ENCODE assay signal across 1 cellular context in genomic region chr10:72692057-72692891, GRCh38.
TF ChIP-seq lines count a peak whose summit lies in the region.

Gene MCU, plus strand, starts transcription at chr10:72692143. Its CDS starts 9 bp downstream, at chr10:72692152.

TF ChIP-seq in HepG2, 621 proteins besides CTCF, POLR2A, EP300 and RAD21 (continued from another document and continues in another):
- peak; percentile 44; the same call in 1 of the 2 replicates for TF ChIP-seq ZNF580 (CRISPR knock-in tag; IDR thresholded peaks at IDR 0.05; ENCODE audit: borderline replicate concordance, low read depth)
- TF ChIP-seq PLRG1 (conservative IDR thresholded peaks at IDR 0.05): no peak
- TF ChIP-seq ZNF7 (CRISPR knock-in tag; IDR thresholded peaks at IDR 0.05): no peak
- TF ChIP-seq GABPB1 (CRISPR knock-in tag; IDR thresholded peaks at IDR 0.05): peak; percentile 86
- no peak for TF ChIP-seq ZNF18 (CRISPR knock-in tag; IDR thresholded peaks at IDR 0.05; ENCODE audit: insufficient replicate concordance)
- no peak for TF ChIP-seq ZNF143 (CRISPR knock-in tag; IDR thresholded peaks at IDR 0.05)
- no peak for TF ChIP-seq FOXP4 (CRISPR knock-in tag; IDR thresholded peaks at IDR 0.05)
- peak; percentile 73; the same call in 1 of the 2 replicates for TF ChIP-seq ZXDC (CRISPR knock-in tag; IDR thresholded peaks at IDR 0.05)
- TF ChIP-seq ZNF564 (CRISPR knock-in tag; IDR thresholded peaks at IDR 0.05): peak; percentile 60; the same call in 1 of the 2 replicates
- peak; percentile 83; the same call in 1 of the 2 replicates for TF ChIP-seq HES4 (CRISPR knock-in tag; IDR thresholded peaks at IDR 0.05; ENCODE audit: borderline replicate concordance)
- TF ChIP-seq ZNF558 (CRISPR knock-in tag; IDR thresholded peaks at IDR 0.05; ENCODE audit: borderline replicate concordance): peak; percentile 48; the same call in 1 of the 2 replicates
- TF ChIP-seq KLF6 (CRISPR knock-in tag; IDR thresholded peaks at IDR 0.05): peak; percentile 93
- no peak for TF ChIP-seq ZBTB37 (CRISPR knock-in tag; IDR thresholded peaks at IDR 0.05)
- TF ChIP-seq IKZF4 (CRISPR knock-in tag; IDR thresholded peaks at IDR 0.05; ENCODE audit: borderline replicate concordance, low read depth, not compliant biosample characterization): no peak
- TF ChIP-seq HMGXB3 (CRISPR knock-in tag; IDR thresholded peaks at IDR 0.05; ENCODE audit: borderline replicate concordance): peak; percentile 81; the same call in 1 of the 2 replicates
- 0 out of 2 replicates have a peak, but pooled peaks have one; percentile 28 for TF ChIP-seq ZNF335 (CRISPR knock-in tag; IDR thresholded peaks at IDR 0.05)
- no peak for TF ChIP-seq ZNF337 (CRISPR knock-in tag; IDR thresholded peaks at IDR 0.05; ENCODE audit: borderline replicate concordance, low read depth)
- 0 out of 2 replicates have a peak, but pooled peaks have one; percentile 35 for TF ChIP-seq NKX3-1 (CRISPR knock-in tag; IDR thresholded peaks at IDR 0.05)
- no peak for TF ChIP-seq PHF21A (CRISPR knock-in tag; IDR thresholded peaks at IDR 0.05)
- 0 out of 2 replicates have a peak, but pooled peaks have one; percentile 19 for TF ChIP-seq RXRA (CRISPR knock-in tag; IDR thresholded peaks at IDR 0.05)
- TF ChIP-seq CERS6 (CRISPR knock-in tag; IDR thresholded peaks at IDR 0.05): no peak
- peak; percentile 36; the same call in 1 of the 2 replicates for TF ChIP-seq KAT7 (CRISPR knock-in tag; IDR thresholded peaks at IDR 0.05; ENCODE audit: borderline replicate concordance)
- no peak for TF ChIP-seq NCOR1 (IDR thresholded peaks at IDR 0.05; ENCODE audit: borderline replicate concordance, low read length)
- no peak; the same call in 1 of the 2 replicates for TF ChIP-seq ZNF367 (CRISPR knock-in tag; IDR thresholded peaks at IDR 0.05; ENCODE audit: borderline replicate concordance)
- no peak for TF ChIP-seq PRDM15 (CRISPR knock-in tag; IDR thresholded peaks at IDR 0.05)
- no peak for TF ChIP-seq HOMEZ (CRISPR knock-in tag; IDR thresholded peaks at IDR 0.05; ENCODE audit: low read depth)
- TF ChIP-seq ZNF546 (CRISPR knock-in tag; conservative IDR thresholded peaks at IDR 0.05): peak; percentile 46; the same call in 1 of the 2 replicates
- TF ChIP-seq TMF1 (CRISPR knock-in tag; IDR thresholded peaks at IDR 0.05; ENCODE audit: low read depth): 0 out of 2 replicates have a peak, but pooled peaks have one; percentile 46
- TF ChIP-seq KDM5B (CRISPR knock-in tag; IDR thresholded peaks at IDR 0.05; ENCODE audit: borderline replicate concordance): no peak; the same call in 1 of the 2 replicates
- TF ChIP-seq ATF2 (CRISPR knock-in tag; IDR thresholded peaks at IDR 0.05): no peak
- TF ChIP-seq LBX2 (CRISPR knock-in tag; IDR thresholded peaks at IDR 0.05; ENCODE audit: borderline replicate concordance): no peak
- no peak for TF ChIP-seq RARG (CRISPR knock-in tag; IDR thresholded peaks at IDR 0.05; ENCODE audit: low read depth)
- peak; percentile 49; the same call in 1 of the 2 replicates for TF ChIP-seq ZNF891 (CRISPR knock-in tag; IDR thresholded peaks at IDR 0.05)
- peak; percentile 77; the same call in 1 of the 2 replicates for TF ChIP-seq NFKB2 (CRISPR knock-in tag; IDR thresholded peaks at IDR 0.05; ENCODE audit: borderline replicate concordance)
- no peak for TF ChIP-seq KDM1A (CRISPR knock-in tag; IDR thresholded peaks at IDR 0.05)
- TF ChIP-seq ZNF674 (CRISPR knock-in tag; IDR thresholded peaks at IDR 0.05; ENCODE audit: low read depth): no peak
